In the genomic region with DNA sequence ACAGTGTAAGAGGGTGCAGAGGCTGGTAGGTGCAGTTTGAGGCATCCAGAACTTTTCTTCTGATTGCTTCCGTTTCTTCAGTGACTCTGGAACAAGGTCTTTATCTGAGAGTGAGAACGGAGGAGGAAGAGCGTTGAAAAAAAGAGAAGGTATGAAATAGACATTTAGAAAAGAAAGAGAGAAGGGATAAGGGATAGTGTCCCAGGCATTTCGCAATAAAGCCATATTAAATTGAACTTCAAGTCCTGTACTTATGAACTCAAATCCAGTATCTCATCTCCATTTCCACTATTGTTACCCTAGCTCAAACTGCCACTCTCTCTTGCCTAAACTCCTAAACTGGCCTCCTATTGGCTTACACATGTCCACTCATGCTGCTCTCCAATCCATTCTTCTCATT, we compare ENCODE assay signal across 10 cellular contexts. TPM values are rescaled to one million over a fixed set of nuclear protein-coding genes. Genes with fewer than 3 reads are reported as not detected.
"Had no signal": no experiment of that assay in that cellular context is flagged by ENCODE, and none has a peak within 500 bp of the region (broad histone marks: within the 10 kb centered on the region; RNA-seq: fewer than 3 reads in every experiment).

No MANE protein-coding gene starts in this region.

- FAIRE-seq: H54 had no signal

- H3K27ac ChIP-seq: GM23248, HL-60, KMS-11 had no signal

- H3K4me3 ChIP-seq: GM23248 had no signal

- DNase-seq: GM23248, GOT3, H9, HCEC 1CT, Karpas-422, KBM-7 had no signal

- H3K9ac ChIP-seq: GM23248, KMS-11 had no signal

- H3K4me2 ChIP-seq: KMS-11 had no signal

- H2AFZ ChIP-seq: GM23248 had no signal

RNA-seq across cellular contexts. Expression of a gene that starts 36.7 kb away (rescaled TPM):
- total RNA-seq: GM23248, HT1080 had no signal
- polyA plus RNA-seq: GM23248 had no signal
